ENCODE assay signal across 11 cellular contexts in genomic region chr19:14649020-14649419, GRCh38. TPM values are rescaled to one million over a fixed set of nuclear protein-coding genes. Genes with fewer than 3 reads are reported as not detected.
"Had no signal": no experiment of that assay in that cellular context is flagged by ENCODE, and none has a peak within 500 bp of the region (broad histone marks: within the 10 kb centered on the region; RNA-seq: fewer than 3 reads in every experiment).

No MANE protein-coding gene starts in this region.

- H3K9ac ChIP-seq: GM23248 had no signal

- H3K4me1 Mint-ChIP-seq: GM23338, H9 had no signal

- DNase-seq: GM23248, GOT3, H7, H9, HCEC 1CT, HFFc6 had no signal

- H3K9me3 Mint-ChIP-seq: HFFc6 had no signal

- H3K27ac ChIP-seq: GM23248 had no signal

- H3K4me3 ChIP-seq: GM23248, GM23338, HAP-1 had no signal

- H3K9me3 ChIP-seq: HAP-1 had no signal

- H2AFZ ChIP-seq: GM23248, GM23338 had no signal

- H3K4me3 Mint-ChIP-seq: GM23338, H9, HFFc6 had no signal

- H3K36me3 ChIP-seq: HAP-1 had no signal

- H3K4me1 ChIP-seq: HAP-1 had no signal

- ATAC-seq: GM23338, HCT116 had no signal

- H3K27ac Mint-ChIP-seq: GM23338, H9, HFFc6 had no signal

- H3K4me2 ChIP-seq: GM23338 had no signal

RNA-seq across cellular contexts. Expression of gene ADGRE3, which starts 25.6 kb away (rescaled TPM):
- total RNA-seq: GM23248, GM23338, H1, H4, H7, H9, HFFc6 had no signal
- polyA plus RNA-seq: GM23248, GM23338, H1 had no signal
